ENCODE assay signal across 15 cellular contexts in genomic region chr9:98521141-98521540, GRCh38.
A peak's percentile ranks its signal among the peaks of the same experiment; 100 is the strongest.
DNase-seq lines count a peak whose midpoint lies in the region; FAIRE-seq lines count a peak whose summit lies in the region.
"Had no signal": no experiment of that assay in that cellular context is flagged by ENCODE, and none has a peak within 500 bp of the region (broad histone marks: within the 10 kb centered on the region; RNA-seq: fewer than 3 reads in every experiment).

No MANE protein-coding gene starts in this region.

- DNase-seq in GM03348 (ENCODE audit: low spot score), result peak; percentile 80
- DNase-seq in RCC 7860 (ENCODE audit: low spot score), result peak; percentile 50
- peak; percentile 9 for DNase-seq in fibroblast of gingiva (ENCODE audit: low read depth)
- DNase-seq in renal cortical epithelial cell (ENCODE audit: low read depth), result peak; percentile 47
- DNase-seq in COR-L47 (lab: John Stamatoyannopoulos, UW), result no peak
- no peak for DNase-seq in NCI-H510A treated with DMSO at 0.1 percent for 48 hours (lab: John Stamatoyannopoulos, UW)
- DNase-seq in HTR-8/SVneo (ENCODE audit: insufficient read length, low spot score), result no peak
- DNase-seq in NCI-H1105 (lab: John Stamatoyannopoulos, UW), result no peak
- DNase-seq: CD8-positive, alpha-beta T cell; endodermal cell; left ventricle myocardium superior; naive thymus-derived CD4-positive, alpha-beta T cell; NCI-H1092 treated with DMSO at 0.1 percent for 48 hours had no signal

- FAIRE-seq in RCC 7860 (lab: Jason Lieb, UNC) (no peak), HTR-8/SVneo (lab: Jason Lieb, UNC) (no peak)
- FAIRE-seq: G401.6, GM18507 had no signal

Comparison
In these comparisons a context has a peak if more than half of its experiments do, and no peak if none do; other contexts are left out.
1. DNase-seq: peak in GM03348 (single experiment), RCC 7860 (single experiment), fibroblast of gingiva (single experiment) and renal cortical epithelial cell (single experiment); none in COR-L47 (single experiment), NCI-H510A treated with DMSO at 0.1 percent for 48 hours (single experiment), HTR-8/SVneo (single experiment) and NCI-H1105 (single experiment).